Comparison of ENCODE assay signal across 27 cellular contexts in genomic region chr3:72079369-72079872, GRCh38.
DNase-seq lines count a peak whose midpoint lies in the region; ATAC-seq and TF ChIP-seq lines count a peak whose summit lies in the region.
"Had no signal": no experiment of that assay in that cellular context is flagged by ENCODE, and none has a peak within 500 bp of the region (broad histone marks: within the 10 kb centered on the region; RNA-seq: fewer than 3 reads in every experiment).

No MANE protein-coding gene starts in this region.

- peaks cover 0 to 5% (median 0%) of the 10 kb centered on the region in 4 donors for H3K4me1 ChIP-seq in tibial nerve
- H3K4me1 ChIP-seq: colonic mucosa, right atrium auricular region, SJCRH30 had no signal

- no peaks in the 10 kb centered on the region for H3K36me3 ChIP-seq in WERI-Rb-1
- no peaks in the 10 kb centered on the region for H3K36me3 ChIP-seq in tibial nerve
- H3K36me3 ChIP-seq: ascending aorta, BLaER1, colonic mucosa, left ventricle myocardium inferior, right atrium auricular region, SJCRH30, thoracic aorta had no signal

- TF ChIP-seq POLR2A in GM19193 (IDR thresholded peaks at IDR 0.05; ENCODE audit: extremely low read depth, insufficient read depth, insufficient read length): peak; percentile 28
- TF ChIP-seq POLR2A in tibial nerve (IDR thresholded peaks at IDR 0.05): no peak

- H3K27ac ChIP-seq in WERI-Rb-1 (no peak overlapping the region), tibial nerve (no peak overlapping the region)
- H3K27ac ChIP-seq: ascending aorta, BLaER1, colonic mucosa, left ventricle myocardium inferior, right atrium auricular region, SJCRH30, thoracic aorta had no signal

- TF ChIP-seq CTCF in GM12873 (IDR thresholded peaks at IDR 0.05; ENCODE audit: insufficient read depth, low read depth, low read length, missing control alignments) (peak; percentile 24), WERI-Rb-1 (IDR thresholded peaks at IDR 0.05; ENCODE audit: low read depth, low read length) (0 out of 2 replicates have a peak, but pooled peaks have one; percentile 5), tibial nerve (IDR thresholded peaks at IDR 0.05) (no peak)

- H3K27ac Mint-ChIP-seq in stimulated activated naive B cell treated with anti-CD40 and anti-IgM and Interleukin-4, amounts not matched to agents 10 μg/mL and 1 μg/mL and 100 μg/mL, for 72 hours: no peak overlapping the region
- H3K27ac Mint-ChIP-seq: HFFc6; stimulated activated naive CD8-positive, alpha-beta T cell treated with anti-CD3 and anti-CD28 coated beads, Interleukin-15, amount 100 ng/mL, for 72 hours had no signal

- H3K4me3 ChIP-seq in WERI-Rb-1 (ENCODE audit: low read depth, low read length) (no peak overlapping the region), tibial nerve (no peak overlapping the region)
- H3K4me3 ChIP-seq: ascending aorta, BLaER1, colonic mucosa, left ventricle myocardium inferior, right atrium auricular region, SJCRH30, thoracic aorta had no signal

- no peaks in the 10 kb centered on the region for H3K27me3 ChIP-seq in WERI-Rb-1 (ENCODE audit: insufficient read depth, low read depth, severe bottlenecking)
- no peaks in the 10 kb centered on the region for H3K27me3 ChIP-seq in tibial nerve
- H3K27me3 ChIP-seq: ascending aorta, BLaER1, colonic mucosa, right atrium auricular region, SJCRH30 had no signal

- ATAC-seq in stimulated activated naive B cell treated with anti-CD40 and anti-IgM and Interleukin-4, amounts not matched to agents 10 μg/mL and 1 μg/mL and 100 μg/mL, for 72 hours (replicated peaks): peak; percentile 51 to 63
- ATAC-seq: activated T-cell treated with anti-CD3 and anti-CD28 coated beads, Interleukin-2, amount 50 U/mL, for 4 hours; stimulated activated naive CD8-positive, alpha-beta T cell treated with anti-CD3 and anti-CD28 coated beads, Interleukin-15, amount 100 ng/mL, for 72 hours had no signal

- peaks cover 8 to 10% of the 10 kb centered on the region in 2 donors for H3K9me3 Mint-ChIP-seq in stimulated activated naive B cell treated with anti-CD40 and anti-IgM and Interleukin-4, amounts not matched to agents 10 μg/mL and 1 μg/mL and 100 μg/mL, for 72 hours

- WGBS in tibial nerve, 2 donors: 91 to 97% methylated on average over 2 of the region's 2 CpGs

- H3K4me3 Mint-ChIP-seq in stimulated activated naive B cell treated with anti-CD40 and anti-IgM and Interleukin-4, amounts not matched to agents 10 μg/mL and 1 μg/mL and 100 μg/mL, for 72 hours: no peak overlapping the region
- H3K4me3 Mint-ChIP-seq: activated T-cell treated with anti-CD3 and anti-CD28 coated beads, Interleukin-2, amount 50 U/mL, for 4 hours; HFFc6; neural crest cell; stimulated activated naive CD8-positive, alpha-beta T cell treated with anti-CD3 and anti-CD28 coated beads, Interleukin-15, amount 100 ng/mL, for 72 hours had no signal

- H3K36me3 Mint-ChIP-seq in stimulated activated naive B cell treated with anti-CD40 and anti-IgM and Interleukin-4, amounts not matched to agents 10 μg/mL and 1 μg/mL and 100 μg/mL, for 72 hours: peaks cover 3 to 5% of the 10 kb centered on the region in 2 donors

- no peak for TF ChIP-seq EP300 in tibial nerve (IDR thresholded peaks at IDR 0.05)

- peaks cover 49 to 69% of the 10 kb centered on the region in 2 donors for H3K4me1 Mint-ChIP-seq in stimulated activated naive B cell treated with anti-CD40 and anti-IgM and Interleukin-4, amounts not matched to agents 10 μg/mL and 1 μg/mL and 100 μg/mL, for 72 hours

- DNase-seq in WERI-Rb-1 (no peak), tibial nerve (ENCODE audit: low spot score in 2 of 2) (no peak), activated gamma-delta T cell treated with Interleukin-2 at 50 U/mL for 16 hours (no peak)
- no peak for DNase-seq in stimulated activated naive B cell treated with anti-CD40 and anti-IgM and Interleukin-4, amounts not matched to agents 10 μg/mL and 1 μg/mL and 100 μg/mL, for 72 hours
- DNase-seq in stimulated activated CD4-positive, alpha-beta T cell treated with anti-CD3 and anti-CD28 coated beads, Interleukin-4, amount 100 ng/mL, for 1 hour: no peak
- DNase-seq: activated CD4-positive, alpha-beta T cell treated with anti-CD3 and anti-CD28 coated beads, Interleukin-2, amount 50 U/mL, for 1 hour; activated T-cell treated with anti-CD3 and anti-CD28 coated beads, Interleukin-2, amount 50 U/mL, for 4 hours; colonic mucosa; DMS53; effector memory CD4-positive, alpha-beta T cell; erythroblast; HFFc6; islet precursor cell; left ventricle myocardium inferior; mesendoderm; NCI-H146; NCI-H748 treated with DMSO at 0.1 percent for 48 hours; SJCRH30; small intestine; stimulated activated naive CD8-positive, alpha-beta T cell treated with anti-CD3 and anti-CD28 coated beads, Interleukin-15, amount 100 ng/mL, for 72 hours had no signal

- H3K27me3 Mint-ChIP-seq in stimulated activated naive B cell treated with anti-CD40 and anti-IgM and Interleukin-4, amounts not matched to agents 10 μg/mL and 1 μg/mL and 100 μg/mL, for 72 hours: peaks cover 0 to 7% of the 10 kb centered on the region in 2 donors
- H3K27me3 Mint-ChIP-seq: stimulated activated naive CD8-positive, alpha-beta T cell treated with anti-CD3 and anti-CD28 coated beads, Interleukin-15, amount 100 ng/mL, for 72 hours had no signal

- peaks cover 12% of the 10 kb centered on the region for H3K9me3 ChIP-seq in WERI-Rb-1 (ENCODE audit: severe bottlenecking)
- peaks cover 0 to 20% (median 0%) of the 10 kb centered on the region in 4 donors for H3K9me3 ChIP-seq in tibial nerve
- H3K9me3 ChIP-seq: ascending aorta, colonic mucosa, SJCRH30 had no signal

Comparison
In these comparisons a context has a peak if more than half of its experiments do, and no peak if none do; other contexts are left out.
1. CTCF ChIP-seq: peak in GM12873 (single experiment) and WERI-Rb-1 (single experiment); none in tibial nerve (0 of 5).